ENCODE assay signal across 24 cellular contexts in genomic region chr11:15704064-15704463, GRCh38.
"Had no signal": no experiment of that assay in that cellular context is flagged by ENCODE, and none has a peak within 500 bp of the region (broad histone marks: within the 10 kb centered on the region; RNA-seq: fewer than 3 reads in every experiment).

No MANE protein-coding gene starts in this region.

- DNase-seq: activated CD4-positive, alpha-beta T cell treated with anti-CD3 and anti-CD28 coated beads for 4 hours; activated CD4-positive, alpha-beta T cell treated with anti-CD3 and anti-CD28 coated beads, Interleukin-2, amount 50 U/mL, for 4 hours; activated CD8-positive, alpha-beta memory T cell treated with anti-CD3 and anti-CD28 coated beads, Interleukin-2, amount 50 U/mL, for 48 hours; activated CD8-positive, alpha-beta T cell treated with anti-CD3 and anti-CD28 coated beads, Interleukin-2, amount 10 ng/mL, durations not matched to agents 7 days and 5 days; activated naive CD4-positive, alpha-beta T cell treated with anti-CD3 and anti-CD28 coated beads, Interleukin-2, amount 50 U/mL, for 16 hours; activated naive CD8-positive, alpha-beta T cell treated with anti-CD3 and anti-CD28 coated beads, Interleukin-2, amount 10 ng/mL, durations not matched to agents 7 days and 5 days; activated T-cell treated with anti-CD3 and anti-CD28 coated beads, Interleukin-2, amount 50 U/mL, for 1 hour; aorta; central memory CD4-positive, alpha-beta T cell; NCI-H1092; NCI-H1436; NCI-H1694 treated with DMSO at 0.1 percent for 48 hours; NCI-H2029 treated with DMSO at 0.1 percent for 48 hours; NCI-H345; NCI-H510A; NCI-H526 treated with DMSO at 0.1 percent for 48 hours; NCI-H82; RPMI8226; T-helper 1 cell; WERI-Rb-1 had no signal

- H3K27ac ChIP-seq: KMS-11, SK-N-MC, WERI-Rb-1 had no signal

- H3K4me3 ChIP-seq: SK-N-MC had no signal

- H3K36me3 ChIP-seq: WERI-Rb-1 had no signal

- ATAC-seq: activated CD8-positive, alpha-beta T cell treated with anti-CD3 and anti-CD28 coated beads, Interleukin-2, amount 10 ng/mL, durations not matched to agents 7 days and 5 days; Panc1; Right ventricle myocardium inferior had no signal
